In genomic region chr3:179563298-179563934, GRCh38 we compare ENCODE assay signal across 8 cellular contexts. TPM values are rescaled to one million over a fixed set of nuclear protein-coding genes. Genes with fewer than 3 reads are reported as not detected.
A peak's percentile ranks its signal among the peaks of the same experiment; 100 is the strongest.
DNase-seq lines count a peak whose midpoint lies in the region; ATAC-seq and TF ChIP-seq lines count a peak whose summit lies in the region.

No MANE protein-coding gene starts in this region.

- DNase-seq in GM12864 (ENCODE audit: low read depth) (peak; percentile 54), HCT116 (ENCODE audit: low read depth, low spot score) (peak; percentile 48), M059J (ENCODE audit: low read depth) (peak; percentile 89), T follicular helper cell (ENCODE audit: low read depth) (peak; percentile 52), adrenal gland (peak; percentile 58 to 85 (median 77)), left ventricle myocardium inferior (peak; percentile 52), pulmonary artery endothelial cell (ENCODE audit: low read depth, low spot score) (peak; percentile 36), vagina (ENCODE audit: extremely low spot score in 2 of 2) (no peak)

- H3K36me3 ChIP-seq in HCT116 (ENCODE audit: control insufficient read depth in 1 of 2, insufficient read depth in 2 of 2, low read length in 2 of 2): no peaks in the 10 kb centered on the region
- H3K36me3 ChIP-seq in adrenal gland (replicated peaks in 1 of 2): no peaks in the 10 kb centered on the region
- no peaks in the 10 kb centered on the region for H3K36me3 ChIP-seq in left ventricle myocardium inferior
- no peaks in the 10 kb centered on the region for H3K36me3 ChIP-seq in vagina

- TF ChIP-seq POLR2A in HCT116 (IDR thresholded peaks at IDR 0.05; ENCODE audit: borderline replicate concordance, extremely low read depth, insufficient read depth, insufficient read length): no peak
- TF ChIP-seq POLR2A in adrenal gland (IDR thresholded peaks at IDR 0.05): peak in 1 of 2 donors; percentile 20
- TF ChIP-seq POLR2A in vagina (IDR thresholded peaks at IDR 0.05): no peak

- H3K4me3 ChIP-seq in GM12864 (ENCODE audit: low read depth, low read length) (peak overlapping the region; percentile 68), HCT116 (replicated peaks in 1 of 2; ENCODE audit: low read depth in 1 of 2, low read length in 2 of 2) (peak overlapping the region; percentile 80 to 84), adrenal gland (peak overlapping the region; percentile 48 to 89 (median 80)), left ventricle myocardium inferior (peak overlapping the region; percentile 90), vagina (peak overlapping the region; percentile 62 to 89)

- TF ChIP-seq CTCF in GM12864 (IDR thresholded peaks at IDR 0.05; ENCODE audit: low read depth, low read length, missing control alignments): peak; percentile 67
- peak in 2 of 3 experiments; percentile 35 to 46; a peak in 4 of 6 replicates for TF ChIP-seq CTCF in HCT116 (IDR thresholded peaks at IDR 0.05 in 2 of 3, conservative IDR thresholded peaks at IDR 0.05 in 1 of 3; ENCODE audit: borderline replicate concordance in 1 of 3, insufficient read depth in 1 of 3, low read depth in 2 of 3, low read length in 2 of 3)
- peak; percentile 40 to 83 (median 67) for TF ChIP-seq CTCF in adrenal gland (IDR thresholded peaks at IDR 0.05)
- peak; percentile 67 for TF ChIP-seq CTCF in left ventricle myocardium inferior (IDR thresholded peaks at IDR 0.05; ENCODE audit: borderline replicate concordance)
- peak in 1 of 3 experiments; percentile 50 for TF ChIP-seq CTCF in vagina (IDR thresholded peaks at IDR 0.05)

- TF ChIP-seq RAD21 in HCT116 (IDR thresholded peaks at IDR 0.05; ENCODE audit: low read depth): no peak

- H3K9me3 ChIP-seq in HCT116 (ENCODE audit: control insufficient read depth in 1 of 2, insufficient read depth in 1 of 2, low read depth in 1 of 2, low read length in 2 of 2): no peaks in the 10 kb centered on the region
- no peaks in the 10 kb centered on the region for H3K9me3 ChIP-seq in adrenal gland (replicated peaks in 1 of 3)
- no peaks in the 10 kb centered on the region for H3K9me3 ChIP-seq in left ventricle myocardium inferior (replicated peaks)
- H3K9me3 ChIP-seq in vagina: no peaks in the 10 kb centered on the region

- H3K79me2 ChIP-seq in HCT116 (ENCODE audit: insufficient read depth, low read length): peaks cover 49% of the 10 kb centered on the region

- H3K9ac ChIP-seq in HCT116 (ENCODE audit: low read length): peak overlapping the region; percentile 91

- H3K4me1 ChIP-seq in HCT116 (ENCODE audit: control insufficient read depth in 1 of 2, insufficient read depth in 2 of 2, low read length in 2 of 2): peaks cover 2 to 16% of the 10 kb centered on the region in 2 experiments; a peak in 1 of 4 replicates
- peaks cover 3 to 17% of the 10 kb centered on the region in 2 donors for H3K4me1 ChIP-seq in adrenal gland (replicated peaks in 1 of 2)
- H3K4me1 ChIP-seq in left ventricle myocardium inferior: peaks cover 19% of the 10 kb centered on the region
- peaks cover 24% of the 10 kb centered on the region for H3K4me1 ChIP-seq in vagina

- H4K20me1 ChIP-seq in HCT116 (ENCODE audit: insufficient read depth): 0 out of 2 replicates have a peak, but pooled peaks cover 3% of the 10 kb centered on the region

- 0 to 2% (median 1%) methylated on average over 9 to 39 of the region's 39 CpGs for WGBS in adrenal gland, 4 donors

- POLR2A ChIA-PET in HCT116 (lab: Charles Lee): interaction anchor here (1.2 kb wide), 1 partner anchor 242 kb away, joined by 4 read pairs; no protein-coding TSS in a partner anchor

- intact Hi-C loops in HCT116 (cut with micrococcal nuclease): loop anchor here (2.0 kb wide), 2 partner anchors 549 to 1039 kb away; partner anchors contain the start of gene TTC14
- intact Hi-C loops in adrenal gland (cut with DNase I): no loop called here
- intact Hi-C loops in left ventricle myocardium inferior (cut with micrococcal nuclease): no loop called here
- intact Hi-C loops in vagina (cut with DNase I): loop anchor here (10.0 kb wide), 1 partner anchor 139 kb away; no protein-coding TSS in a partner anchor

- CTCF ChIA-PET in HCT116 (lab: Charles Lee): interaction anchor here (1.2 to 1.3 kb wide), 2 partner anchors 116 to 242 kb away, joined by 5 to 12 read pairs; no protein-coding TSS in a partner anchor

- no peaks in the 10 kb centered on the region for H3K27me3 ChIP-seq in HCT116 (ENCODE audit: insufficient read depth, low read length)
- no peaks in the 10 kb centered on the region for H3K27me3 ChIP-seq in adrenal gland
- H3K27me3 ChIP-seq in left ventricle myocardium inferior (ENCODE audit: low read depth): no peaks in the 10 kb centered on the region
- H3K27me3 ChIP-seq in vagina: no peaks in the 10 kb centered on the region

- H3K27ac ChIP-seq in HCT116 (ENCODE audit: low read depth, low read length) (peak overlapping the region; percentile 81), adrenal gland (peak overlapping the region in 4 of 5 donors; percentile 41 to 88 (median 76)), left ventricle myocardium inferior (replicated peaks) (peak overlapping the region; percentile 93), vagina (peak overlapping the region; percentile 88)

- peak overlapping the region; percentile 90 for H3K4me2 ChIP-seq in HCT116 (ENCODE audit: low read length)

- ATAC-seq in HCT116: peak; percentile 56

- no peaks in the 10 kb centered on the region for H3K9me2 ChIP-seq in HCT116 (ENCODE audit: insufficient read depth)

- no TSS peak for BruUV-seq in HCT116 (replicated peaks; lab: Mats Ljungman, UMichigan)

- peak overlapping the region; percentile 70 for H2AFZ ChIP-seq in HCT116 (ENCODE audit: low read depth, low read length, poor library complexity, severe bottlenecking)

- RAD21 ChIA-PET in HCT116 (lab: Charles Lee; ENCODE audit: low non-redundant PET in 1 of 2, low total read pairs in 2 of 2, uncharacterized antibody in 2 of 2, unreplicated experiment in 2 of 2): no interaction called here

TF ChIP-seq in HCT116, 20 proteins besides CTCF, POLR2A, EP300 and RAD21:
- TF ChIP-seq SIN3A (IDR thresholded peaks at IDR 0.05; ENCODE audit: low read depth) (0 out of 2 replicates have a peak, but pooled peaks have one; percentile 28), YY1 (IDR thresholded peaks at IDR 0.05; ENCODE audit: extremely low read depth, insufficient replicate concordance, low read depth, low read length) (no peak), MAX (IDR thresholded peaks at IDR 0.05) (0 out of 2 replicates have a peak, but pooled peaks have one; percentile 20)
TF ChIP-seq in HCT116: peak in this region for 2.

RNA-seq across cellular contexts. Expression of gene ACTL6A, which starts 0.7 kb away (rescaled TPM):
- total RNA-seq in HCT116 (2021; ENCODE audit: unreplicated experiment) (61.9 TPM), adrenal gland (10 to 100 TPM; 28.9 to 62.9 (median 35.1) TPM), left ventricle myocardium inferior (22.6 TPM), pulmonary artery endothelial cell (67.1 and 86.5 TPM in 2 replicates), vagina (21.9 TPM)
- polyA plus RNA-seq in HCT116 (2012): 37.9 and 48.5 TPM in 2 replicates
- total RNA-seq in M059J (2014; rRNA removed; shearing (Covaris generic)): 200 and 265 TPM in 2 replicates
- 10 to 100 TPM; 49.0 to 57.2 (median 50.7) TPM for polyA plus RNA-seq in adrenal gland

RNA-seq across cellular contexts. Expression of gene MRPL47, which starts 41.0 kb away (rescaled TPM):
- 52.3 TPM for total RNA-seq in HCT116 (2021; ENCODE audit: unreplicated experiment)
- polyA plus RNA-seq in HCT116 (2012): 26.9 and 39.3 TPM in 2 replicates
- total RNA-seq in M059J (2014; rRNA removed; shearing (Covaris generic)): 83.0 and 112 TPM in 2 replicates
- 10 to 100 TPM; 15.9 to 56.6 (median 32.1) TPM for total RNA-seq in adrenal gland
- 100 to 1,000 TPM in 1 of 3 donors, 10 to 100 TPM in 2; 62.1 to 108 (median 94.0) TPM for polyA plus RNA-seq in adrenal gland
- 45.1 TPM for total RNA-seq in left ventricle myocardium inferior
- 31.5 and 37.2 TPM in 2 replicates for total RNA-seq in pulmonary artery endothelial cell
- 20.9 TPM for total RNA-seq in vagina

RNA-seq across cellular contexts. Expression of gene NDUFB5, which starts 41.2 kb away (rescaled TPM):
- total RNA-seq in HCT116 (2021; ENCODE audit: unreplicated experiment) (116 TPM), adrenal gland (100 to 1,000 TPM; 129 to 200 (median 173) TPM), left ventricle myocardium inferior (365 TPM), pulmonary artery endothelial cell (82.3 and 92.4 TPM in 2 replicates), vagina (48.9 TPM)
- polyA plus RNA-seq in HCT116 (2012): 33.6 and 44.2 TPM in 2 replicates
- total RNA-seq in M059J (2014; rRNA removed; shearing (Covaris generic)): 237 and 307 TPM in 2 replicates
- 100 to 1,000 TPM; 105 to 240 (median 126) TPM for polyA plus RNA-seq in adrenal gland

Comparison
In these comparisons a context has a peak if more than half of its experiments do, and no peak if none do; other contexts are left out.
1. DNase-seq: peak in GM12864 (single experiment), HCT116 (single experiment), M059J (single experiment), T follicular helper cell (single experiment), adrenal gland (7 of 7), left ventricle myocardium inferior (single experiment) and pulmonary artery endothelial cell (single experiment); none in vagina (0 of 2).
2. intact Hi-C loops: an anchor here in HCT116 (2.0 kb wide) and vagina (10.0 kb wide); none called in adrenal gland and left ventricle myocardium inferior.
3. Peak in every context shown above with its lines, with median percentiles within 50 percentile points of each other: H3K4me3 ChIP-seq and H3K27ac ChIP-seq.